Comparison of ENCODE assay signal across 9 cellular contexts in the genomic region with DNA sequence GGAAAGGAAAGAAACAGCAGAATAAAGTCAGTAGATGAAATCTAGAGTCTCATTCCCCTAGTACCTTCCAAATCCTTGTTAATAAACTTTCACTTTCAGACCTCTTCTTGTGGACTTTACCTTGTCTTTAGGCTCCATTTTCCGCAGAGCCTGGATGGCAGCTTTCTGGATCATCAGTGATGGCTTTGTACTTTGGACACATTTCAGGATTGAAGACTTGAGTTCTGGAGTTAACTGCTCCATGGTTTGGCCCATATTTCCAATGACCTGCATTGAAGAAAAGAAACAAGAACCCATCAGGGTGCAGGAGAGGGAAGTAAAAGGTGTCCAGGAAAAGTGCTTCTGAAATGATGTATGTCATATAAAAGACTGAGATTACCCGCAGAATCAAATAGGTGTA. TPM values are rescaled to one million over a fixed set of nuclear protein-coding genes. Genes with fewer than 3 reads are reported as not detected.
"Had no signal": no experiment of that assay in that cellular context is flagged by ENCODE, and none has a peak within 500 bp of the region (broad histone marks: within the 10 kb centered on the region; RNA-seq: fewer than 3 reads in every experiment).

No MANE protein-coding gene starts in this region.

- H3K4me3 ChIP-seq: GM12878 had no signal

- DNase-seq: GDM1, GF-D8 had no signal

- ATAC-seq: GM12878 had no signal

- FAIRE-seq: G401.6, GM12878, GM12891, GM12892, GM18507, GM19239 had no signal

RNA-seq across cellular contexts. Expression of a gene that starts 14.4 kb away (rescaled TPM):
- total RNA-seq: G401 had no signal
- polyA plus RNA-seq: GM12878 had no signal
